Comparison of ENCODE assay signal across 15 cellular contexts in the genomic region with DNA sequence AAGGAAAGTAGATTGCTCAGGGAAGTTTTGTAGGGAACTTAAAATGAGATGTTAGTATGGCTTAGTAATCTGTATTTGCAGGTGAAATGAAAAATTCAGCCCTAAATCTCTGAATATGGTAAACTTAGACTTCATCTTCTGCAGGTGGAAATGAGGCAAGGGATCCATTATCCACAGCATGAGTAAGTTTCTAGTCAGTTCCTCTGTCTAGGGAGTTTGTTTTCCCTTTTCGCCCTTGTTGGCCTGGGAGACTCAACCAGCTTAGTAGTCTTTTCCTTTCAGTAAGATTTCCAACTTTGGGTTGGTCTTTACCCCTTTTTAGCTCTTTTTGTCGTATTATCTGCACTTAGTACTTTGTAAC.
DNase-seq lines count a peak whose midpoint lies in the region; ATAC-seq and TF ChIP-seq lines count a peak whose summit lies in the region.
"Had no signal": no experiment of that assay in that cellular context is flagged by ENCODE, and none has a peak within 500 bp of the region (broad histone marks: within the 10 kb centered on the region; RNA-seq: fewer than 3 reads in every experiment).

No MANE protein-coding gene starts in this region.

- H3K27me3 ChIP-seq in MM.1S (replicated peaks; ENCODE audit: insufficient read depth, low read length) (no peaks in the 10 kb centered on the region), dorsolateral prefrontal cortex (no peaks in the 10 kb centered on the region)
- H3K27me3 ChIP-seq: gastroesophageal sphincter had no signal

- peak overlapping the region; percentile 16 for H3K27ac Mint-ChIP-seq in activated naive CD8-positive, alpha-beta T cell
- H3K27ac Mint-ChIP-seq in activated naive CD8-positive, alpha-beta T cell treated with anti-CD3 and anti-CD28 coated beads for 36 hours, result no peak overlapping the region

- peaks cover 16% of the 10 kb centered on the region for H3K4me1 ChIP-seq in MM.1S (ENCODE audit: low read length)
- H3K4me1 ChIP-seq: A549, gastroesophageal sphincter had no signal

- H3K36me3 Mint-ChIP-seq in activated naive CD8-positive, alpha-beta T cell, result peaks cover 2% of the 10 kb centered on the region
- peaks cover 18% of the 10 kb centered on the region for H3K36me3 Mint-ChIP-seq in activated naive CD8-positive, alpha-beta T cell treated with anti-CD3 and anti-CD28 coated beads for 36 hours

- H3K9me3 ChIP-seq in MM.1S (replicated peaks; ENCODE audit: insufficient read depth, low read length), result no peaks in the 10 kb centered on the region
- H3K9me3 ChIP-seq: A549, gastroesophageal sphincter had no signal

- no peaks in the 10 kb centered on the region for H3K36me3 ChIP-seq in MM.1S (replicated peaks; ENCODE audit: insufficient read depth, low read length)
- H3K36me3 ChIP-seq: WERI-Rb-1 had no signal

- H3K4me1 Mint-ChIP-seq in activated naive CD8-positive, alpha-beta T cell (ENCODE audit: low read depth), result peaks cover 41% of the 10 kb centered on the region
- peaks cover 27% of the 10 kb centered on the region for H3K4me1 Mint-ChIP-seq in activated naive CD8-positive, alpha-beta T cell treated with anti-CD3 and anti-CD28 coated beads for 36 hours

- H3K79me2 ChIP-seq in MM.1S (ENCODE audit: low read length), result 0 out of 2 replicates have a peak, but pooled peaks cover 3% of the 10 kb centered on the region

- intact Hi-C loops in dorsolateral prefrontal cortex (cut with DNase I), result no loop called here

- no peak for TF ChIP-seq CTCF in MM.1S (IDR thresholded peaks at IDR 0.05; ENCODE audit: low read length)
- no peak for TF ChIP-seq CTCF in dorsolateral prefrontal cortex (IDR thresholded peaks at IDR 0.05 in 54 of 56, conservative IDR thresholded peaks at IDR 0.05 in 2 of 56; ENCODE audit: low read depth in 1 of 56, partially characterized antibody in 56 of 56)

- no peaks in the 10 kb centered on the region for H3K9me3 Mint-ChIP-seq in activated naive CD8-positive, alpha-beta T cell (ENCODE audit: low read depth)
- H3K9me3 Mint-ChIP-seq in activated naive CD8-positive, alpha-beta T cell treated with anti-CD3 and anti-CD28 coated beads for 36 hours, result no peaks in the 10 kb centered on the region

- DNase-seq in activated naive CD8-positive, alpha-beta T cell treated with anti-CD3 and anti-CD28 coated beads for 36 hours, result no peak
- DNase-seq in MM.1S (no peak), dedifferentiated amniotic fluid mesenchymal stem cell (ENCODE audit: extremely low spot score) (no peak), HuH-7.5 (ENCODE audit: low spot score) (no peak), dorsolateral prefrontal cortex (no peak)
- DNase-seq in activated CD4-positive, alpha-beta T cell treated with anti-CD3 and anti-CD28 coated beads, Interleukin-2, amount 50 U/mL, for 1 hour, result no peak
- DNase-seq: DMS79; KBM-7; RPMI8226; stimulated activated CD4-positive, alpha-beta T cell treated with anti-CD3 and anti-CD28 coated beads, Interleukin-2, amount 100 ng/mL, for 48 hours; WERI-Rb-1 had no signal

- peak overlapping the region; percentile 38 for H3K4me3 ChIP-seq in MM.1S (ENCODE audit: low read length)
- H3K4me3 ChIP-seq in dorsolateral prefrontal cortex, result no peak overlapping the region
- H3K4me3 ChIP-seq: A549, gastroesophageal sphincter had no signal

- peak; percentile 17 for ATAC-seq in HG02884 (IDR thresholded peaks at IDR 0.05; ENCODE audit: unreplicated experiment)
- ATAC-seq: A549, gastroesophageal sphincter had no signal

- peak overlapping the region; percentile 75 for H3K4me2 ChIP-seq in MM.1S (ENCODE audit: low read depth, low read length)
- H3K4me2 ChIP-seq: A549 had no signal

- peak overlapping the region; percentile 63 for H3K9ac ChIP-seq in MM.1S (ENCODE audit: low read length)

- H3K27ac ChIP-seq in MM.1S (ENCODE audit: low read length) (peak overlapping the region; percentile 88), dorsolateral prefrontal cortex (no peak overlapping the region)
- H3K27ac ChIP-seq: A549, gastroesophageal sphincter, WERI-Rb-1 had no signal

- no peak overlapping the region for H3K4me3 Mint-ChIP-seq in activated naive CD8-positive, alpha-beta T cell
- no peak overlapping the region for H3K4me3 Mint-ChIP-seq in activated naive CD8-positive, alpha-beta T cell treated with anti-CD3 and anti-CD28 coated beads for 36 hours

- H3K27me3 Mint-ChIP-seq in activated naive CD8-positive, alpha-beta T cell, result no peaks in the 10 kb centered on the region
- H3K27me3 Mint-ChIP-seq in activated naive CD8-positive, alpha-beta T cell treated with anti-CD3 and anti-CD28 coated beads for 36 hours, result no peaks in the 10 kb centered on the region

- H3F3A ChIP-seq in MM.1S (ENCODE audit: insufficient read depth, low read length), result peaks cover 34% of the 10 kb centered on the region

- H2AFZ ChIP-seq in MM.1S (ENCODE audit: low read length), result peak overlapping the region; percentile 15; the same call in 1 of the 2 replicates

- H4K20me1 ChIP-seq in MM.1S (ENCODE audit: insufficient read depth, low read length), result no peaks in the 10 kb centered on the region

- no peaks in the 10 kb centered on the region for H3K9me2 ChIP-seq in MM.1S (replicated peaks; ENCODE audit: insufficient read depth, low read length)
